ENCODE assay signal across 8 cellular contexts in genomic region chr1:64966158-64966963, GRCh38. TPM values are rescaled to one million over a fixed set of nuclear protein-coding genes. Genes with fewer than 3 reads are reported as not detected.
DNase-seq lines count a peak whose midpoint lies in the region; TF ChIP-seq lines count a peak whose summit lies in the region.

Gene JAK1, minus strand, starts transcription at chr1:64966549. Its CDS starts 80,285 bp downstream, at chr1:64886264.

- H3K9ac ChIP-seq in MM.1S (ENCODE audit: low read length) (peak within 1 kb of the TSS; percentile 94), SK-N-SH (peak within 1 kb of the TSS; percentile 91)

- H3K9me2 ChIP-seq in MM.1S (replicated peaks; ENCODE audit: insufficient read depth, low read length): no peaks in the 10 kb centered on the region
- H3K9me2 ChIP-seq in SK-N-SH: no peaks in the 10 kb centered on the region

- POLR2A ChIA-PET in SK-N-SH (lab: Yijun Ruan, JAX): interaction anchor here (0.7 to 1.8 kb wide), 6 partner anchors 18 to 132 kb away, joined by 3 to 5 read pairs (median 3); no protein-coding TSS in a partner anchor

- H3F3A ChIP-seq in MM.1S (ENCODE audit: insufficient read depth, low read length) (peaks cover 30% of the 10 kb centered on the region), SK-N-SH (replicated peaks; ENCODE audit: insufficient read depth) (no peaks in the 10 kb centered on the region)

- H2AFZ ChIP-seq in MM.1S (ENCODE audit: low read length): peak within 1 kb of the TSS; percentile 82
- peak within 1 kb of the TSS; percentile 99 for H2AFZ ChIP-seq in SK-N-SH (ENCODE audit: low read depth)
- H2AFZ ChIP-seq in osteoblast (ENCODE audit: low read length): peak within 1 kb of the TSS; percentile 93

- TF ChIP-seq CTCF in MM.1S (IDR thresholded peaks at IDR 0.05; ENCODE audit: low read length) (no peak), SK-N-SH (IDR thresholded peaks at IDR 0.05) (no peak), osteoblast (IDR thresholded peaks at IDR 0.05; ENCODE audit: extremely low read depth, low read depth, low read length) (no peak)

- no peak; the same call in none of the 2 replicates for TF ChIP-seq RAD21 in SK-N-SH (IDR thresholded peaks at IDR 0.05; ENCODE audit: low read length)

- peaks cover 48% of the 10 kb centered on the region for H3K79me2 ChIP-seq in MM.1S (ENCODE audit: low read length)
- H3K79me2 ChIP-seq in SK-N-SH (ENCODE audit: insufficient read depth): peaks cover 49% of the 10 kb centered on the region
- peaks cover 49% of the 10 kb centered on the region for H3K79me2 ChIP-seq in osteoblast (ENCODE audit: insufficient read depth, low read length)

- H3K36me3 ChIP-seq in MM.1S (replicated peaks; ENCODE audit: insufficient read depth, low read length) (no peaks in the 10 kb centered on the region), SK-N-SH (replicated peaks in 1 of 2; ENCODE audit: control insufficient read depth in 1 of 2, insufficient read depth in 2 of 2, low read length in 1 of 2) (no peaks in the 10 kb centered on the region), osteoblast (ENCODE audit: insufficient read depth, low read length) (no peaks in the 10 kb centered on the region)

- peak within 1 kb of the TSS; percentile 86 for H3K27ac ChIP-seq in MM.1S (ENCODE audit: low read length)
- H3K27ac ChIP-seq in SK-N-SH (ENCODE audit: low read depth in 2 of 2, low read length in 1 of 2): peak within 1 kb of the TSS; percentile 76 to 93
- H3K27ac ChIP-seq in osteoblast (ENCODE audit: low read depth, low read length): peak within 1 kb of the TSS; percentile 82
- H3K27ac ChIP-seq in temporal lobe (ENCODE audit: low read depth, low read length): peak within 1 kb of the TSS; percentile 85

- no peaks in the 10 kb centered on the region for H3K9me3 ChIP-seq in MM.1S (replicated peaks; ENCODE audit: insufficient read depth, low read length)
- H3K9me3 ChIP-seq in SK-N-SH: no peaks in the 10 kb centered on the region
- no peaks in the 10 kb centered on the region for H3K9me3 ChIP-seq in osteoblast (ENCODE audit: low read depth, low read length)

- H3K4me1 ChIP-seq in MM.1S (ENCODE audit: low read length) (peaks cover 38% of the 10 kb centered on the region), SK-N-SH (ENCODE audit: control insufficient read depth in 1 of 2, insufficient read depth in 2 of 2, low read depth in 1 of 2, low read length in 1 of 2) (peaks cover 4 to 6% of the 10 kb centered on the region in 2 experiments; a peak in 3 of 4 replicates), osteoblast (ENCODE audit: insufficient read depth, low read length) (peaks cover 10% of the 10 kb centered on the region)

- no peak for TF ChIP-seq EP300 in SK-N-SH (IDR thresholded peaks at IDR 0.05; ENCODE audit: borderline replicate concordance in 1 of 2, low read depth in 1 of 2, low read length in 1 of 2)

- CTCF ChIA-PET in SK-N-SH (lab: Yijun Ruan, JAX): interaction anchor here (0.9 to 1.3 kb wide), 6 partner anchors 12 to 721 kb away, joined by 3 read pairs; no protein-coding TSS in a partner anchor

- H3K27me3 ChIP-seq in MM.1S (replicated peaks; ENCODE audit: insufficient read depth, low read length) (no peaks in the 10 kb centered on the region), SK-N-SH (ENCODE audit: insufficient read depth) (no peaks in the 10 kb centered on the region), osteoblast (ENCODE audit: insufficient read depth, low read length) (no peaks in the 10 kb centered on the region)

- H3K4me3 ChIP-seq in MM.1S (ENCODE audit: low read length) (peak within 1 kb of the TSS; percentile 96), SK-N-SH (ENCODE audit: low read depth in 2 of 2, low read length in 1 of 2) (peak within 1 kb of the TSS; percentile 81 to 87), osteoblast (ENCODE audit: insufficient read depth, low read length) (peak within 1 kb of the TSS; percentile 93)

- 3% methylated on average over 26 of the region's 100 CpGs for WGBS in SK-N-SH (ENCODE audit: low lambda C conversion rate)

- peak within 1 kb of the TSS; percentile 90 for H3K4me2 ChIP-seq in MM.1S (ENCODE audit: low read depth, low read length)
- H3K4me2 ChIP-seq in SK-N-SH: peak within 1 kb of the TSS; percentile 92
- peak within 1 kb of the TSS; percentile 98 for H3K4me2 ChIP-seq in osteoblast (ENCODE audit: insufficient read depth, low read length)

- H4K20me1 ChIP-seq in MM.1S (ENCODE audit: insufficient read depth, low read length) (peaks cover 3% of the 10 kb centered on the region; the same call in 1 of the 2 replicates), SK-N-SH (ENCODE audit: insufficient read depth) (peaks cover 27% of the 10 kb centered on the region), osteoblast (ENCODE audit: insufficient read depth, low read length) (peaks cover 41% of the 10 kb centered on the region)

- DNase-seq in GM04504 (ENCODE audit: low read depth): peak; percentile 51
- peak; percentile 79 for DNase-seq in HCEC 1CT
- peak; percentile 90 for DNase-seq in MM.1S
- peak; percentile 99 for DNase-seq in SK-N-SH
- peak; percentile 89 for DNase-seq in activated naive CD4-positive, alpha-beta T cell treated with anti-CD3 and anti-CD28 coated beads, Interleukin-2, amount 50 U/mL, for 16 hours
- DNase-seq in glomerular endothelial cell (ENCODE audit: extremely low read depth, low read depth, low spot score): no peak
- DNase-seq in osteoblast (ENCODE audit: insufficient read length, low spot score, missing footprints): peak; percentile 99

TF ChIP-seq in SK-N-SH, 30 proteins besides CTCF, POLR2A, EP300 and RAD21 (continues in another document):
- no peak for TF ChIP-seq EZH2phosphoT487 (IDR thresholded peaks at IDR 0.05; ENCODE audit: borderline replicate concordance, low read depth)
- no peak for TF ChIP-seq MEF2A (IDR thresholded peaks at IDR 0.05; ENCODE audit: borderline replicate concordance, low read depth)
- TF ChIP-seq IRF3 (IDR thresholded peaks at IDR 0.05; ENCODE audit: low read depth, low read length): no peak
- TF ChIP-seq MXI1 (IDR thresholded peaks at IDR 0.05; ENCODE audit: low read depth, low read length): peak; percentile 31; the same call in 1 of the 2 replicates
- TF ChIP-seq FOSL2 (IDR thresholded peaks at IDR 0.05; ENCODE audit: borderline replicate concordance, low read depth): no peak
- TF ChIP-seq ELF1 (IDR thresholded peaks at IDR 0.05): 0 out of 2 replicates have a peak, but pooled peaks have one; percentile 12
- TF ChIP-seq USF2 (IDR thresholded peaks at IDR 0.05; ENCODE audit: borderline replicate concordance, low read depth, low read length): no peak
- TF ChIP-seq SMC3 (IDR thresholded peaks at IDR 0.05; ENCODE audit: low read depth, low read length): peak; percentile 13; the same call in 1 of the 2 replicates
- TF ChIP-seq RCOR1 (IDR thresholded peaks at IDR 0.05; ENCODE audit: low read length): no peak
- TF ChIP-seq GABPA (IDR thresholded peaks at IDR 0.05; ENCODE audit: low read depth): no peak
- TF ChIP-seq CHD2 (IDR thresholded peaks at IDR 0.05; ENCODE audit: low read length, partially characterized antibody): peak; percentile 80
- TF ChIP-seq GATA2 (CRISPR knock-in tag; IDR thresholded peaks at IDR 0.05): no peak
- 0 out of 2 replicates have a peak, but pooled peaks have one; percentile 18 for TF ChIP-seq REST (IDR thresholded peaks at IDR 0.05; ENCODE audit: low read depth, low read length)

RNA-seq across cellular contexts. Expression of gene JAK1, which starts in this region (rescaled TPM):
- polyA plus RNA-seq in SK-N-SH (2012; rRNA removed): 47.5 and 47.7 TPM in 2 replicates
- polyA plus RNA-seq in SK-N-SH (2012; cell fraction: cytosol; rRNA removed): 47.6 and 48.4 TPM in 2 replicates
- 48.8 and 63.4 TPM in 2 replicates for polyA plus RNA-seq in SK-N-SH (2012; cell fraction: nucleus; rRNA removed)
- total RNA-seq in glomerular endothelial cell: 332 and 463 TPM in 2 replicates
- 178 and 197 TPM in 2 replicates for total RNA-seq in osteoblast
- total RNA-seq in temporal lobe: 51.1 TPM
